ENCODE assay signal across 1 cellular context in genomic region chr3:157130138-157130880, GRCh38.
TF ChIP-seq lines count a peak whose summit lies in the region.

No MANE protein-coding gene starts in this region.

TF ChIP-seq in K562, 482 proteins besides CTCF, POLR2A, EP300 and RAD21 (continued from another document and continues in another):
- no peak for TF ChIP-seq SFPQ (IDR thresholded peaks at IDR 0.05; ENCODE audit: low read depth, low read length)
- no peak for TF ChIP-seq ZNF133 (CRISPR knock-in tag; IDR thresholded peaks at IDR 0.05)
- TF ChIP-seq RNF219 (CRISPR knock-in tag; IDR thresholded peaks at IDR 0.05), result no peak
- TF ChIP-seq PATZ1 (CRISPR knock-in tag; IDR thresholded peaks at IDR 0.05; ENCODE audit: borderline replicate concordance), result no peak
- no peak for TF ChIP-seq ZNF143 (CRISPR knock-in tag; IDR thresholded peaks at IDR 0.05)
- TF ChIP-seq NRF1 (conservative IDR thresholded peaks at IDR 0.05 in 1 of 2, IDR thresholded peaks at IDR 0.05 in 1 of 2), result no peak
- no peak for TF ChIP-seq NR2C1 (IDR thresholded peaks at IDR 0.05)
- peak; percentile 62 for TF ChIP-seq NR2C1 (tag; IDR thresholded peaks at IDR 0.05)
- TF ChIP-seq NFE2 (IDR thresholded peaks at IDR 0.05; ENCODE audit: low read depth), result no peak
- TF ChIP-seq RBM39 (optimal IDR thresholded peaks at IDR 0.05; ENCODE audit: low read depth, low read length), result no peak
- no peak for TF ChIP-seq E4F1 (CRISPR knock-in tag; IDR thresholded peaks at IDR 0.05; ENCODE audit: borderline replicate concordance)
- TF ChIP-seq SMC3 (conservative IDR thresholded peaks at IDR 0.05; ENCODE audit: insufficient read depth, low read depth, low read length), result peak; percentile 44; the same call in 1 of the 2 replicates
- TF ChIP-seq FOXO4 (CRISPR knock-in tag; IDR thresholded peaks at IDR 0.05), result no peak
- no peak for TF ChIP-seq BRCA1 (IDR thresholded peaks at IDR 0.05)
- TF ChIP-seq BRCA1 (CRISPR knock-in tag; IDR thresholded peaks at IDR 0.05), result no peak
- no peak for TF ChIP-seq RHOXF2B (CRISPR knock-in tag; conservative IDR thresholded peaks at IDR 0.05)
- no peak for TF ChIP-seq ZNF79 (CRISPR knock-in tag; IDR thresholded peaks at IDR 0.05; ENCODE audit: low read depth)
- TF ChIP-seq ETS1 (conservative IDR thresholded peaks at IDR 0.05; ENCODE audit: control insufficient read depth, low read depth, low read length), result no peak
- TF ChIP-seq RNF2 (IDR thresholded peaks at IDR 0.05), result no peak
- no peak for TF ChIP-seq ZNF12 (CRISPR knock-in tag; IDR thresholded peaks at IDR 0.05)
- TF ChIP-seq PCBP1 (IDR thresholded peaks at IDR 0.05; ENCODE audit: low read depth, low read length, poor library complexity, severe bottlenecking), result no peak
- TF ChIP-seq POLR3G (IDR thresholded peaks at IDR 0.05; ENCODE audit: extremely low read depth, insufficient read length, insufficient replicate concordance), result no peak
- TF ChIP-seq HDGF (IDR thresholded peaks at IDR 0.05), result 0 out of 2 replicates have a peak, but pooled peaks have one; percentile 53
- TF ChIP-seq HNRNPK (IDR thresholded peaks at IDR 0.05; ENCODE audit: low read depth, low read length, poor library complexity, severe bottlenecking), result no peak
- TF ChIP-seq ZBTB34 (CRISPR knock-in tag; IDR thresholded peaks at IDR 0.05), result no peak
- TF ChIP-seq EP400 (IDR thresholded peaks at IDR 0.05), result 0 out of 2 replicates have a peak, but pooled peaks have one; percentile 16
- no peak for TF ChIP-seq CSDE1 (IDR thresholded peaks at IDR 0.05)
- no peak for TF ChIP-seq BRF1 (IDR thresholded peaks at IDR 0.05; ENCODE audit: borderline replicate concordance, extremely low read depth, insufficient read length)
- TF ChIP-seq NFXL1 (CRISPR knock-in tag; IDR thresholded peaks at IDR 0.05), result no peak
- TF ChIP-seq PML (IDR thresholded peaks at IDR 0.05; ENCODE audit: low read length), result no peak
- TF ChIP-seq NR2C2 (CRISPR knock-in tag; IDR thresholded peaks at IDR 0.05), result no peak
- TF ChIP-seq NR2C2 (tag; IDR thresholded peaks at IDR 0.05), result peak; percentile 64
- TF ChIP-seq ARNT (IDR thresholded peaks at IDR 0.05), result 0 out of 4 replicates have a peak, but pooled peaks of 1 of the 2 experiments have one; percentile 34
- no peak for TF ChIP-seq SMAD2 (IDR thresholded peaks at IDR 0.05; ENCODE audit: low read depth, low read length)
- no peak for TF ChIP-seq ZNF121 (CRISPR knock-in tag; conservative IDR thresholded peaks at IDR 0.05)
- TF ChIP-seq SP1 (CRISPR knock-in tag; IDR thresholded peaks at IDR 0.05), result 0 out of 2 replicates have a peak, but pooled peaks have one; percentile 18
- no peak for TF ChIP-seq THRAP3 (IDR thresholded peaks at IDR 0.05; ENCODE audit: borderline replicate concordance)
- TF ChIP-seq NR4A1 (CRISPR knock-in tag; IDR thresholded peaks at IDR 0.05), result 0 out of 2 replicates have a peak, but pooled peaks have one; percentile 51
- TF ChIP-seq NR4A1 (tag; IDR thresholded peaks at IDR 0.05), result no peak; the same call in 1 of the 2 replicates
- TF ChIP-seq DPF2 (IDR thresholded peaks at IDR 0.05), result peak; percentile 49
- no peak for TF ChIP-seq ILK (tag; IDR thresholded peaks at IDR 0.05; ENCODE audit: borderline replicate concordance, low read depth)
- no peak for TF ChIP-seq ZBTB49 (CRISPR knock-in tag; IDR thresholded peaks at IDR 0.05; ENCODE audit: borderline replicate concordance)
- no peak for TF ChIP-seq ZNF57 (CRISPR knock-in tag; IDR thresholded peaks at IDR 0.05)
- TF ChIP-seq SETDB1 (IDR thresholded peaks at IDR 0.05; ENCODE audit: low read length), result no peak
- no peak for TF ChIP-seq ZNF174 (CRISPR knock-in tag; IDR thresholded peaks at IDR 0.05)
- TF ChIP-seq ZNF165 (CRISPR knock-in tag; IDR thresholded peaks at IDR 0.05; ENCODE audit: borderline replicate concordance), result 0 out of 2 replicates have a peak, but pooled peaks have one; percentile 13
- no peak for TF ChIP-seq KDM1A (IDR thresholded peaks at IDR 0.05)
- TF ChIP-seq DEAF1 (CRISPR knock-in tag; IDR thresholded peaks at IDR 0.05), result peak; percentile 83; the same call in 1 of the 2 replicates
- TF ChIP-seq TRIM28 (IDR thresholded peaks at IDR 0.05), result no peak
- no peak for TF ChIP-seq DLX4 (CRISPR knock-in tag; IDR thresholded peaks at IDR 0.05)
- no peak for TF ChIP-seq SNAPC5 (CRISPR knock-in tag; IDR thresholded peaks at IDR 0.05)
- TF ChIP-seq PTBP1 (IDR thresholded peaks at IDR 0.05; ENCODE audit: low read depth, low read length), result no peak
- no peak for TF ChIP-seq FIP1L1 (IDR thresholded peaks at IDR 0.05; ENCODE audit: low read depth, low read length, poor library complexity, severe bottlenecking)
